8 cellular contexts compared by ENCODE assay signal in the genomic region with DNA sequence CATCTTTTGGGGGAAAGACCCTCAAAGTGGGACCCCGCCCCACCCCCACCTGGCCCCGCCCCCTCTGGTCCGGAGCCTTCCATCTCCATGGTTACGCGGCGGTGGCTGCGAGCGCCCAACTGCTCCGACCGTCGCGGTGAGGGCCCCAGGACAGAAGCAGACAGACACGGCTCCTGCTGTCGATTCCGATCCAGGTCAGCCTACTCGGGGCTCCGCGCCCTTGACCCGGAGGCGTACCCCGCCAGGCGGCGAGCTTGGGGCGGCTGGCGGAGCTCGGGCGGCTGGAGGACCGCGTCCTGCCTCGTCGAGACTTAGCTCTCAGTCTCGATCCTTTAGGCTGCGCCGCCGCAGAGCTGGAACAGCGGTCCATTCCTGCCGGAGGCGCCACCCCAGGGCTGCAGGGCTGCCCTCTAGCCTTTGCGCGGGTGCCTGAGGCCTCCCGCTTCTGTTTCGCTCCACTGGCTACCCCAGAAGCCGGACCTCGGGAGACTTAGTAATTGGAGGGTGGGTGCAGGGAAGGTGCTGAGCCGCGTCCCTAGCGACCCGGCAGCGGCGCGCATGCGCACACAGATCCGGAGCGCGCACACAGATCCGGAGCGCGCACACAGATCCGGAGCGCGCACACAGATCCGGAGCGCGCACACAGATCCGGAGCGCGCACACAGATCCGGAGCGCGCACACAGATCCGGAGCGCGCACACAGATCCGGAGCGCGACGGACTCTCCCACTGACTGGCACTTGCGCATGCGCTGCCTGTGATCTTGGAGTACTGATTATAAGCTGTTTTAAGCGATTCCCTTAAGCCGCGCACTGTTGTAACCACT. TPM values are rescaled to one million over a fixed set of nuclear protein-coding genes. Genes with fewer than 3 reads are reported as not detected.
A peak's percentile ranks its signal among the peaks of the same experiment; 100 is the strongest.
DNase-seq lines count a peak whose midpoint lies in the region; ATAC-seq, FAIRE-seq and TF ChIP-seq lines count a peak whose summit lies in the region.

A gene with protein sequence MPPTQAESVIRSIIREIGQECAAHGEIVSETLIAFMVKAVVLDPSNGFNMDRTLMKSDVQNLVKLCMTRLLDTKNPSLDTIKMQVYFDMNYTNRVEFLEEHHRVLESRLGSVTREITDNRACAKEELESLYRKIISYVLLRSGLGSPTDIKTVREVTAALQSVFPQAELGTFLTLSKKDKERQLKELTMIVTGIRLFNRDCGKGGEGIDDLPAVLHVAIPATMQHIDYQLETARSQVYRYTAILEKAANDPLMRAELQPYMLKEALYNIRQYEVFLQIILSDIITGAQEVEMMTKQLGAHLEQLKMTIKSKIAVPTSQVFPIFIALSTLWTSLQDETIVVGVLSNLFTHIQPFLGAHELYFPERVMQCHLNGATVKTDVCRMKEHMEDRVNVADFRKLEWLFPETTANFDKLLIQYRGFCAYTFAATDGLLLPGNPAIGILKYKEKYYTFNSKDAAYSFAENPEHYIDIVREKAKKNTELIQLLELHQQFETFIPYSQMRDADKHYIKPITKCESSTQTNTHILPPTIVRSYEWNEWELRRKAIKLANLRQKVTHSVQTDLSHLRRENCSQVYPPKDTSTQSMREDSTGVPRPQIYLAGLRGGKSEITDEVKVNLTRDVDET (plus strand): TSS at position 77 of the 825 bp plus-strand sequence. CDS start 1,868 bp downstream, outside the sequence.

- no peaks in the 10 kb centered on the region for H3K36me3 Mint-ChIP-seq in neural crest cell (ENCODE audit: low read depth)

- peak; percentile 84 for ATAC-seq in RWPE2 (ENCODE audit: low read depth)
- peak; percentile 91 for ATAC-seq in stimulated activated naive CD8-positive, alpha-beta T cell treated with anti-CD3 and anti-CD28 coated beads, Interleukin-15, amount 100 ng/mL, for 72 hours

- H3K4me3 ChIP-seq in RWPE2 (ENCODE audit: severe bottlenecking), result peak within 1 kb of the TSS; percentile 92
- H3K4me3 ChIP-seq in fibroblast of villous mesenchyme (ENCODE audit: low read depth, low read length), result peak within 1 kb of the TSS; percentile 91

- H3K4me1 Mint-ChIP-seq in neural crest cell, result peaks cover 12% of the 10 kb centered on the region
- peaks cover 11% of the 10 kb centered on the region for H3K4me1 Mint-ChIP-seq in stimulated activated naive CD8-positive, alpha-beta T cell treated with anti-CD3 and anti-CD28 coated beads, Interleukin-15, amount 100 ng/mL, for 72 hours

- peak; percentile 87 for FAIRE-seq in H54 (lab: Jason Lieb, UNC)

- H3K27me3 Mint-ChIP-seq in neural crest cell (ENCODE audit: low read depth), result peaks cover 13% of the 10 kb centered on the region
- H3K27me3 Mint-ChIP-seq in stimulated activated naive CD8-positive, alpha-beta T cell treated with anti-CD3 and anti-CD28 coated beads, Interleukin-15, amount 100 ng/mL, for 72 hours, result peaks cover 44% of the 10 kb centered on the region

- peak within 1 kb of the TSS; percentile 87 for H3K27ac Mint-ChIP-seq in neural crest cell (ENCODE audit: unreplicated experiment)
- peak within 1 kb of the TSS in 1 of 2 donors; percentile 57 for H3K27ac Mint-ChIP-seq in stimulated activated naive CD8-positive, alpha-beta T cell treated with anti-CD3 and anti-CD28 coated beads, Interleukin-15, amount 100 ng/mL, for 72 hours

- peaks cover 4% of the 10 kb centered on the region for H3K4me1 ChIP-seq in RWPE2 (ENCODE audit: insufficient read depth, poor library complexity, severe bottlenecking)

- H3K27me3 ChIP-seq in RWPE2 (ENCODE audit: insufficient read depth, poor library complexity, severe bottlenecking), result no peaks in the 10 kb centered on the region

- no peaks in the 10 kb centered on the region for H3K9me3 Mint-ChIP-seq in neural crest cell
- no peaks in the 10 kb centered on the region for H3K9me3 Mint-ChIP-seq in stimulated activated naive CD8-positive, alpha-beta T cell treated with anti-CD3 and anti-CD28 coated beads, Interleukin-15, amount 100 ng/mL, for 72 hours

- TF ChIP-seq CTCF in RWPE2 (IDR thresholded peaks at IDR 0.05; ENCODE audit: poor library complexity, severe bottlenecking), result peak; percentile 26
- TF ChIP-seq CTCF in fibroblast of villous mesenchyme (IDR thresholded peaks at IDR 0.05; ENCODE audit: insufficient read depth, low read depth, low read length), result peak; percentile 29
- no peak for TF ChIP-seq CTCF in neural crest cell (conservative IDR thresholded peaks at IDR 0.05)

- no peaks in the 10 kb centered on the region for H3K36me3 ChIP-seq in RWPE2 (ENCODE audit: low read depth)

- H3K4me3 Mint-ChIP-seq in neural crest cell, result peak within 1 kb of the TSS; percentile 90
- peak within 1 kb of the TSS; percentile 86 to 87 for H3K4me3 Mint-ChIP-seq in stimulated activated naive CD8-positive, alpha-beta T cell treated with anti-CD3 and anti-CD28 coated beads, Interleukin-15, amount 100 ng/mL, for 72 hours

- H3K9me3 ChIP-seq in RWPE2 (ENCODE audit: severe bottlenecking), result no peaks in the 10 kb centered on the region

- DNase-seq in ELF-1 (ENCODE audit: low read depth, low spot score) (peak; percentile 91), H54 (ENCODE audit: insufficient read length, low spot score) (peak; percentile 67), LoVo (ENCODE audit: low spot score) (peak; percentile 88), RWPE2 (ENCODE audit: low spot score) (peak; percentile 75), activated gamma-delta T cell (lab: John Stamatoyannopoulos, UW) (peak; percentile 54), fibroblast of villous mesenchyme (ENCODE audit: low read depth) (peak; percentile 88), neural crest cell (ENCODE audit: low read depth, low spot score) (peak; percentile 75)
- peak; percentile 79 to 80 for DNase-seq in stimulated activated naive CD8-positive, alpha-beta T cell treated with anti-CD3 and anti-CD28 coated beads, Interleukin-15, amount 100 ng/mL, for 72 hours

- TF ChIP-seq POLR2A in H54 (IDR thresholded peaks at IDR 0.05; ENCODE audit: low read depth, low read length), result peak; percentile 14; the same call in 1 of the 2 replicates

- H3K27ac ChIP-seq in RWPE2 (ENCODE audit: poor library complexity, severe bottlenecking), result peak within 1 kb of the TSS; percentile 38

RNA-seq across cellular contexts. Expression of the gene that starts here (rescaled TPM):
- 0.86 TPM in 1 of 2 replicates, not detected in the other for total RNA-seq in fibroblast of villous mesenchyme
- total RNA-seq in neural crest cell, result 0.86 and 0.93 TPM in 2 replicates

Comparison
In these comparisons a context has a peak if more than half of its experiments do, and no peak if none do; other contexts are left out.
1. Peak in every context shown above with its lines: DNase-seq, ATAC-seq, H3K4me3 ChIP-seq and H3K27ac ChIP-seq.
2. Peak in DNase-seq and H3K4me3 ChIP-seq in fibroblast of villous mesenchyme; RNA of the gene not detected or under 1 TPM.
3. Peak in DNase-seq in neural crest cell; RNA of the gene not detected or under 1 TPM.